14 cellular contexts compared by ENCODE assay signal in genomic region chr6:17311595-17312311, GRCh38. TPM values are rescaled to one million over a fixed set of nuclear protein-coding genes. Genes with fewer than 3 reads are reported as not detected.
A peak's percentile ranks its signal among the peaks of the same experiment; 100 is the strongest.
DNase-seq lines count a peak whose midpoint lies in the region; ATAC-seq lines count a peak whose summit lies in the region.
"Had no signal": no experiment of that assay in that cellular context is flagged by ENCODE, and none has a peak within 500 bp of the region (broad histone marks: within the 10 kb centered on the region; RNA-seq: fewer than 3 reads in every experiment).

No MANE protein-coding gene starts in this region.

- no peak overlapping the region for H3K4me3 Mint-ChIP-seq in activated T-helper 17 cell treated with anti-CD3 and anti-CD28 coated beads, Interleukin-2, amount 50 U/mL, for 72 hours
- H3K4me3 Mint-ChIP-seq: CD8-positive, alpha-beta memory T cell; natural killer cell treated with Interleukin-12 subunit alpha and Interleukin-12 subunit beta and Interleukin-15 and Interleukin-18, amount 100 ng/mL, for 72 hours had no signal

- no peak overlapping the region for H3K4me3 ChIP-seq in H7 (ENCODE audit: insufficient read depth, low read depth, low read length)
- H3K4me3 ChIP-seq: tibial nerve had no signal

- H3K27me3 ChIP-seq in H7 (ENCODE audit: control insufficient read depth, insufficient read depth, low read length): no peaks in the 10 kb centered on the region; the same call in 1 of the 2 replicates
- H3K27me3 ChIP-seq: tibial nerve had no signal

- no peaks in the 10 kb centered on the region for H3K4me1 Mint-ChIP-seq in activated T-helper 17 cell treated with anti-CD3 and anti-CD28 coated beads, Interleukin-2, amount 50 U/mL, for 72 hours
- H3K4me1 Mint-ChIP-seq: CD8-positive, alpha-beta memory T cell had no signal

- H3K36me3 ChIP-seq in H7 (replicated peaks; ENCODE audit: control insufficient read depth, insufficient read depth, low read length): no peaks in the 10 kb centered on the region
- H3K36me3 ChIP-seq: tibial nerve had no signal

- ATAC-seq in HG03039 (IDR thresholded peaks at IDR 0.05; ENCODE audit: unreplicated experiment) (no peak), HG03565 (IDR thresholded peaks at IDR 0.05; ENCODE audit: unreplicated experiment) (no peak)
- ATAC-seq in activated T-helper 17 cell treated with anti-CD3 and anti-CD28 coated beads, Interleukin-2, amount 50 U/mL, for 72 hours (replicated peaks): no peak
- ATAC-seq: natural killer cell treated with Interleukin-12 subunit alpha and Interleukin-12 subunit beta and Interleukin-15 and Interleukin-18, amount 100 ng/mL, for 72 hours had no signal

- H3K27ac Mint-ChIP-seq in activated T-helper 17 cell treated with anti-CD3 and anti-CD28 coated beads, Interleukin-2, amount 50 U/mL, for 72 hours: no peak overlapping the region
- H3K27ac Mint-ChIP-seq: CD8-positive, alpha-beta memory T cell; natural killer cell treated with Interleukin-12 subunit alpha and Interleukin-12 subunit beta and Interleukin-15 and Interleukin-18, amount 100 ng/mL, for 72 hours had no signal

- DNase-seq in ELF-1 (ENCODE audit: low read depth, low spot score) (peak; percentile 62), NCI-H524 treated with DMSO at 0.1 percent for 48 hours (lab: John Stamatoyannopoulos, UW) (peak; percentile 61), fibroblast of peridontal ligament (ENCODE audit: extremely low read depth) (peak; percentile 50), myocyte (ENCODE audit: low read depth) (peak; percentile 86), H7 (no peak)
- DNase-seq: activated T-cell treated with anti-CD3 and anti-CD28 coated beads for 4 hours; CD8-positive, alpha-beta memory T cell; cerebellar nuclear complex; Kasumi-1 had no signal

- H3K36me3 Mint-ChIP-seq in activated T-helper 17 cell treated with anti-CD3 and anti-CD28 coated beads, Interleukin-2, amount 50 U/mL, for 72 hours (ENCODE audit: low read depth): no peaks in the 10 kb centered on the region
- H3K36me3 Mint-ChIP-seq: CD8-positive, alpha-beta memory T cell; natural killer cell treated with Interleukin-12 subunit alpha and Interleukin-12 subunit beta and Interleukin-15 and Interleukin-18, amount 100 ng/mL, for 72 hours had no signal

- H3K27me3 Mint-ChIP-seq in activated T-helper 17 cell treated with anti-CD3 and anti-CD28 coated beads, Interleukin-2, amount 50 U/mL, for 72 hours: peaks cover 1% of the 10 kb centered on the region

- H3K9me3 Mint-ChIP-seq in activated T-helper 17 cell treated with anti-CD3 and anti-CD28 coated beads, Interleukin-2, amount 50 U/mL, for 72 hours: peaks cover 3% of the 10 kb centered on the region
- H3K9me3 Mint-ChIP-seq: natural killer cell treated with Interleukin-12 subunit alpha and Interleukin-12 subunit beta and Interleukin-15 and Interleukin-18, amount 100 ng/mL, for 72 hours had no signal

RNA-seq across cellular contexts. Expression of gene RBM24, which starts 30.6 kb away (rescaled TPM):
- 230 and 289 TPM in 2 replicates for total RNA-seq in myocyte
- 60.4 TPM for polyA plus RNA-seq in myocyte (2012)
- not detected for total RNA-seq in activated T-helper 17 cell treated with anti-CD3 and anti-CD28 coated beads, Interleukin-2, amount 50 U/mL, for 72 hours
- total RNA-seq in H7 (2014; rRNA removed; shearing (Covaris generic)): 2.3 and 3.3 TPM in 2 replicates
- total RNA-seq: CD8-positive, alpha-beta memory T cell; natural killer cell treated with Interleukin-12 subunit alpha and Interleukin-12 subunit beta and Interleukin-15 and Interleukin-18, amount 100 ng/mL, for 72 hours had no signal

Comparison
In these comparisons a context has a peak if more than half of its experiments do, and no peak if none do; other contexts are left out.
1. RNA of gene RBM24, which starts 30.6 kb away (total RNA-seq): 230 to 289 TPM in myocyte; 2.3 to 3.3 TPM in H7 and not detected in activated T-helper 17 cell treated with anti-CD3 and anti-CD28 coated beads, Interleukin-2, amount 50 U/mL, for 72 hours; every median in the first group is over 10 times any median in the second.